ENCODE assay signal across 20 cellular contexts in genomic region chr2:19021721-19022120, GRCh38.
DNase-seq lines count a peak whose midpoint lies in the region; ATAC-seq, FAIRE-seq and TF ChIP-seq lines count a peak whose summit lies in the region.
"Had no signal": no experiment of that assay in that cellular context is flagged by ENCODE, and none has a peak within 500 bp of the region (broad histone marks: within the 10 kb centered on the region; RNA-seq: fewer than 3 reads in every experiment).

No MANE protein-coding gene starts in this region.

- peak; percentile 77 for DNase-seq in AG08395 (ENCODE audit: low spot score)
- peak; percentile 61 for DNase-seq in HFFc6
- peak in 1 of 2 donors; percentile 20 for DNase-seq in breast epithelium (ENCODE audit: low spot score in 2 of 2)
- no peak for DNase-seq in mesothelial cell of epicardium (ENCODE audit: low spot score in 2 of 2, unreplicated experiment in 2 of 2)
- DNase-seq in RCC 7860 (ENCODE audit: low spot score), result no peak
- DNase-seq in activated effector memory CD4-positive, alpha-beta T cell treated with Interleukin-2 at 50 U/mL for 16 hours, result no peak
- DNase-seq in kidney glomerular epithelial cell (lab: John Stamatoyannopoulos, UW), result no peak
- no peak for DNase-seq in naive thymus-derived CD4-positive, alpha-beta T cell
- DNase-seq: activated CD4-positive, alpha-beta T cell treated with anti-CD3 and anti-CD28 coated beads, Interleukin-2, amount 10 ng/mL, durations not matched to agents 24 days and 14 days; activated naive CD8-positive, alpha-beta T cell treated with anti-CD3 and anti-CD28 coated beads for 36 hours; activated T-cell treated with anti-CD3 and anti-CD28 coated beads for 4 hours; NCI-H1930; NCI-H69; stimulated activated naive CD8-positive, alpha-beta T cell treated with anti-CD3 and anti-CD28 coated beads, Interleukin-15, Interleukin-2, amounts not matched to agents 100 U/mL and 50 U/mL, for 24 hours; T-helper 9 cell had no signal

- H3K36me3 ChIP-seq in breast epithelium, result no peaks in the 10 kb centered on the region
- no peaks in the 10 kb centered on the region for H3K36me3 ChIP-seq in naive thymus-derived CD4-positive, alpha-beta T cell (ENCODE audit: control insufficient read depth in 2 of 3, insufficient read depth in 3 of 3, low read length in 3 of 3)
- H3K36me3 ChIP-seq: BLaER1 had no signal

- TF ChIP-seq CTCF in HFFc6 (IDR thresholded peaks at IDR 0.05), result no peak
- no peak for TF ChIP-seq CTCF in breast epithelium (IDR thresholded peaks at IDR 0.05)
- no peak for TF ChIP-seq CTCF in mesothelial cell of epicardium (IDR thresholded peaks at IDR 0.05; ENCODE audit: unreplicated experiment)

- no peak for TF ChIP-seq POLR2A in breast epithelium (IDR thresholded peaks at IDR 0.05)

- H3K27me3 ChIP-seq in breast epithelium, result no peaks in the 10 kb centered on the region
- no peaks in the 10 kb centered on the region for H3K27me3 ChIP-seq in naive thymus-derived CD4-positive, alpha-beta T cell (ENCODE audit: control insufficient read depth in 2 of 2, insufficient read depth in 2 of 2, low read length in 2 of 2)
- H3K27me3 ChIP-seq: BLaER1 had no signal

- H3K9me3 Mint-ChIP-seq in HFFc6 (no peaks in the 10 kb centered on the region), mesothelial cell of epicardium (peaks cover 16% of the 10 kb centered on the region)
- H3K9me3 Mint-ChIP-seq in naive thymus-derived CD4-positive, alpha-beta T cell, result peaks cover 0 to 11% (median 4%) of the 10 kb centered on the region in 11 donors

- H3K27me3 Mint-ChIP-seq in HFFc6 (ENCODE audit: insufficient read depth) (peaks cover 3% of the 10 kb centered on the region), mesothelial cell of epicardium (ENCODE audit: low read depth) (no peaks in the 10 kb centered on the region)
- no peaks in the 10 kb centered on the region for H3K27me3 Mint-ChIP-seq in naive thymus-derived CD4-positive, alpha-beta T cell
- H3K27me3 Mint-ChIP-seq: activated CD4-positive, alpha-beta T cell treated with anti-CD3 and anti-CD28 coated beads, Interleukin-2, amount 10 ng/mL, durations not matched to agents 24 days and 14 days; activated naive CD8-positive, alpha-beta T cell treated with anti-CD3 and anti-CD28 coated beads for 36 hours had no signal

- peak overlapping the region; percentile 72 for H3K4me3 Mint-ChIP-seq in HFFc6
- no peak overlapping the region for H3K4me3 Mint-ChIP-seq in mesothelial cell of epicardium
- no peak overlapping the region for H3K4me3 Mint-ChIP-seq in naive thymus-derived CD4-positive, alpha-beta T cell
- H3K4me3 Mint-ChIP-seq: activated CD4-positive, alpha-beta T cell treated with anti-CD3 and anti-CD28 coated beads, Interleukin-2, amount 10 ng/mL, durations not matched to agents 24 days and 14 days; activated naive CD8-positive, alpha-beta T cell treated with anti-CD3 and anti-CD28 coated beads for 36 hours had no signal

- POLR2A ChIA-PET in naive thymus-derived CD4-positive, alpha-beta T cell (lab: Charles Lee), result no interaction called here

- ATAC-seq in naive thymus-derived CD4-positive, alpha-beta T cell, result no peak
- ATAC-seq: esophagus mucosa; stimulated activated naive CD8-positive, alpha-beta T cell treated with anti-CD3 and anti-CD28 coated beads, Interleukin-15, Interleukin-2, amounts not matched to agents 100 U/mL and 50 U/mL, for 24 hours had no signal

- H3K27ac Mint-ChIP-seq in HFFc6 (peak overlapping the region; percentile 90), mesothelial cell of epicardium (peak overlapping the region; percentile 84)
- no peak overlapping the region for H3K27ac Mint-ChIP-seq in naive thymus-derived CD4-positive, alpha-beta T cell
- H3K27ac Mint-ChIP-seq: activated CD4-positive, alpha-beta T cell treated with anti-CD3 and anti-CD28 coated beads, Interleukin-2, amount 10 ng/mL, durations not matched to agents 24 days and 14 days; activated naive CD8-positive, alpha-beta T cell treated with anti-CD3 and anti-CD28 coated beads for 36 hours had no signal

- CTCF ChIA-PET in naive thymus-derived CD4-positive, alpha-beta T cell (lab: Charles Lee), result no interaction called here

- intact Hi-C loops in breast epithelium (cut with DNase I; ENCODE audit: low total_unique reads), result loop anchor here (5.0 kb wide), 1 partner anchor 601 kb away; no protein-coding TSS in a partner anchor
- intact Hi-C loops in naive thymus-derived CD4-positive, alpha-beta T cell (cut with micrococcal nuclease), result no loop called here

- H3K27ac ChIP-seq in breast epithelium, result peak overlapping the region; percentile 56 to 60
- no peak overlapping the region for H3K27ac ChIP-seq in naive thymus-derived CD4-positive, alpha-beta T cell (ENCODE audit: low read depth, low read length)
- H3K27ac ChIP-seq: BLaER1 had no signal

- no peaks in the 10 kb centered on the region for H3K9me3 ChIP-seq in breast epithelium
- H3K9me3 ChIP-seq in naive thymus-derived CD4-positive, alpha-beta T cell (ENCODE audit: control insufficient read depth in 2 of 3, low read length in 3 of 3), result no peaks in the 10 kb centered on the region
- H3K9me3 ChIP-seq: BLaER1 had no signal

- no peak for FAIRE-seq in RCC 7860 (lab: Jason Lieb, UNC)

- H3K4me1 Mint-ChIP-seq in HFFc6 (ENCODE audit: low read depth) (peaks cover 28% of the 10 kb centered on the region), mesothelial cell of epicardium (peaks cover 27% of the 10 kb centered on the region)
- H3K4me1 Mint-ChIP-seq in naive thymus-derived CD4-positive, alpha-beta T cell, result no peaks in the 10 kb centered on the region
- H3K4me1 Mint-ChIP-seq: activated CD4-positive, alpha-beta T cell treated with anti-CD3 and anti-CD28 coated beads, Interleukin-2, amount 10 ng/mL, durations not matched to agents 24 days and 14 days; activated naive CD8-positive, alpha-beta T cell treated with anti-CD3 and anti-CD28 coated beads for 36 hours had no signal

- H3K4me1 ChIP-seq in breast epithelium, result no peaks in the 10 kb centered on the region
- H3K4me1 ChIP-seq in naive thymus-derived CD4-positive, alpha-beta T cell (ENCODE audit: control insufficient read depth in 2 of 2, insufficient read depth in 2 of 2, low read length in 2 of 2), result no peaks in the 10 kb centered on the region
- H3K4me1 ChIP-seq: BLaER1 had no signal

- peaks cover 5% of the 10 kb centered on the region; the same call in 1 of the 2 replicates for H3K36me3 Mint-ChIP-seq in HFFc6 (ENCODE audit: low read depth)
- H3K36me3 Mint-ChIP-seq in mesothelial cell of epicardium, result no peaks in the 10 kb centered on the region
- H3K36me3 Mint-ChIP-seq in naive thymus-derived CD4-positive, alpha-beta T cell, result peaks cover 0 to 17% (median 11%) of the 10 kb centered on the region in 5 donors

- H3K4me3 ChIP-seq in breast epithelium, result no peak overlapping the region
- H3K4me3 ChIP-seq in naive thymus-derived CD4-positive, alpha-beta T cell (ENCODE audit: low read length), result no peak overlapping the region
- H3K4me3 ChIP-seq: BLaER1, coronary artery, lung, skin epidermis had no signal

Comparison
In these comparisons a context has a peak if more than half of its experiments do, and no peak if none do; other contexts are left out.
1. DNase-seq: peak in AG08395 (single experiment) and HFFc6 (single experiment); none in mesothelial cell of epicardium (0 of 2), RCC 7860 (single experiment), activated effector memory CD4-positive, alpha-beta T cell treated with Interleukin-2 at 50 U/mL for 16 hours (single experiment), kidney glomerular epithelial cell (single experiment) and naive thymus-derived CD4-positive, alpha-beta T cell (0 of 9).
2. H3K27ac Mint-ChIP-seq: peak in HFFc6 (single experiment) and mesothelial cell of epicardium (single experiment); none in naive thymus-derived CD4-positive, alpha-beta T cell (0 of 9).